ENCODE assay signal across 7 cellular contexts in genomic region chr5:161719157-161719556, GRCh38. TPM values are rescaled to one million over a fixed set of nuclear protein-coding genes. Genes with fewer than 3 reads are reported as not detected.
"Had no signal": no experiment of that assay in that cellular context is flagged by ENCODE, and none has a peak within 500 bp of the region (broad histone marks: within the 10 kb centered on the region; RNA-seq: fewer than 3 reads in every experiment).

No MANE protein-coding gene starts in this region.

- H3K27ac ChIP-seq: HL-60 had no signal

- DNase-seq: IMR-90, KBM-7, KG1 had no signal

- H3K4me3 ChIP-seq: K562 had no signal

RNA-seq across cellular contexts. Expression of gene GABRA6, which starts 33.6 kb away (rescaled TPM):
- polyA plus RNA-seq: HepG2, IgD-negative memory B cell, IMR-90, K562 had no signal
